1 cellular context compared by ENCODE assay signal in the genomic region with DNA sequence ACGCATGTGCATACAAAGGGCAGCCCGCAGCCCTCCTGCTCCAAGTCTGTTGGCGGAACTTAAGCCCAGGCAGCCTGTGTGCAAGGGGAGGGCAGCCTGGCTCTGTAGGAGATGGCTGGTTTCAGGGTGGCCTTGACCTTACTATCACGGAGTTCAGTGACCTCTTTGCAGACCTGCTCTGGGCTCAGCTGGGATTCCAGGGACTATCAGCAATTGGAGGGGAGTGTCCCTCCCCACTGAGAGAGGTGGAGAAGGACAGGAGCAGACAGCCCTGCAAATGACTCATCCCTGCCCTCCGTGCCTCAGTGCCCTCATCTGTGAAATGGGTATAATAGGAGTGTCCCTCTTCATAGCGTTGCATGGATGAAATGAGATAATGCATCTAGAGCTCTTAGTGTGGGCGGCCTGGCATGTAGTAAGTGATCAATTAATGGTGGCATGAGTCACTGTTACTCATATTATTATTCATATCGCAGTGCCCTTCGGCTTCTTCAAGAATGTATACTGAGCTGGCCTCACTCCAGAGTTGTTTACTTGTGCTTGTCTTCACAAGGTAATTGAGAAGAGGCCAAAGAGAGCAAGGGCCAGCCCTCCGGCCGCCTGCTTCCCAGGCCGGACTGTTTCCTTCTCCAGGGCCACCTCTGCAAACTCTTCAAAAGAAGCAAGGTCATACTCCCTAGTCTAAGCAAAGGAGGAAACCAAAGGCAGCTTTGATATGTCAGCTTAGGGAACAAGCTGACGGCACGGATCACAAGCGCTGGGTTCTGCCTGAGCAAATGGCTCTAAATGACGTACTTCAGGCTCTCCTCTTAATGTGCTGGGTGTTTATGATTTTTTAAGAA.
TF ChIP-seq lines count a peak whose summit lies in the region.

No MANE protein-coding gene starts in this region.

TF ChIP-seq in HepG2, 621 proteins besides CTCF, POLR2A, EP300 and RAD21 (continued from another document):
- TF ChIP-seq ZNF280D (CRISPR knock-in tag; IDR thresholded peaks at IDR 0.05) (no peak), ZMYM4 (CRISPR knock-in tag; IDR thresholded peaks at IDR 0.05) (peak; percentile 54; the same call in 1 of the 2 replicates), FOXA1 (IDR thresholded peaks at IDR 0.05) (no peak), FOXA1 (CRISPR knock-in tag; IDR thresholded peaks at IDR 0.05) (0 out of 2 replicates have a peak, but pooled peaks have one; percentile 3), ZNF629 (CRISPR knock-in tag; conservative IDR thresholded peaks at IDR 0.05) (peak; percentile 100), HOXD1 (CRISPR knock-in tag; IDR thresholded peaks at IDR 0.05) (no peak), FOSL1 (CRISPR knock-in tag; IDR thresholded peaks at IDR 0.05; ENCODE audit: borderline replicate concordance) (peak; percentile 93), KDM6A (CRISPR knock-in tag; IDR thresholded peaks at IDR 0.05; ENCODE audit: low read depth) (no peak), ELF3 (CRISPR knock-in tag; IDR thresholded peaks at IDR 0.05) (no peak), FOXP4 (CRISPR knock-in tag; IDR thresholded peaks at IDR 0.05) (0 out of 2 replicates have a peak, but pooled peaks have one; percentile 9), MIXL1 (CRISPR knock-in tag; IDR thresholded peaks at IDR 0.05) (no peak)
- TF ChIP-seq, protein P1, sequence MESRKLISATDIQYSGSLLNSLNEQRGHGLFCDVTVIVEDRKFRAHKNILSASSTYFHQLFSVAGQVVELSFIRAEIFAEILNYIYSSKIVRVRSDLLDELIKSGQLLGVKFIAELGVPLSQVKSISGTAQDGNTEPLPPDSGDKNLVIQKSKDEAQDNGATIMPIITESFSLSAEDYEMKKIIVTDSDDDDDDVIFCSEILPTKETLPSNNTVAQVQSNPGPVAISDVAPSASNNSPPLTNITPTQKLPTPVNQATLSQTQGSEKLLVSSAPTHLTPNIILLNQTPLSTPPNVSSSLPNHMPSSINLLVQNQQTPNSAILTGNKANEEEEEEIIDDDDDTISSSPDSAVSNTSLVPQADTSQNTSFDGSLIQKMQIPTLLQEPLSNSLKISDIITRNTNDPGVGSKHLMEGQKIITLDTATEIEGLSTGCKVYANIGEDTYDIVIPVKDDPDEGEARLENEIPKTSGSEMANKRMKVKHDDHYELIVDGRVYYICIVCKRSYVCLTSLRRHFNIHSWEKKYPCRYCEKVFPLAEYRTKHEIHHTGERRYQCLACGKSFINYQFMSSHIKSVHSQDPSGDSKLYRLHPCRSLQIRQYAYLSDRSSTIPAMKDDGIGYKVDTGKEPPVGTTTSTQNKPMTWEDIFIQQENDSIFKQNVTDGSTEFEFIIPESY (CRISPR knock-in tag; IDR thresholded peaks at IDR 0.05) = peak; percentile 98
